ENCODE assay signal across 8 cellular contexts in genomic region chr6:30597315-30598144, GRCh38. TPM values are rescaled to one million over a fixed set of nuclear protein-coding genes. Genes with fewer than 3 reads are reported as not detected.
DNase-seq lines count a peak whose midpoint lies in the region; ATAC-seq and TF ChIP-seq lines count a peak whose summit lies in the region.
"Not testable (repeated sequence)": the region's sequence is repeated elsewhere in the genome, so short reads cannot be mapped to it uniquely, and the experiment has no call there.

No MANE protein-coding gene starts in this region.

- peak; percentile 83 for TF ChIP-seq CTCF in Loucy (conservative IDR thresholded peaks at IDR 0.05; ENCODE audit: low read length)
- TF ChIP-seq CTCF in Peyer's patch (IDR thresholded peaks at IDR 0.05) = peak; percentile 47 to 88 (median 84)
- TF ChIP-seq CTCF in left lung (IDR thresholded peaks at IDR 0.05) = peak; percentile 78 to 83

- not testable (repeated sequence) for H3K79me2 ChIP-seq in Loucy (ENCODE audit: insufficient read depth, low read length)

- H3K4me3 ChIP-seq in Loucy (ENCODE audit: low read length, poor library complexity, severe bottlenecking); Peyer's patch; left lung: not testable (repeated sequence)

- not testable (repeated sequence) for H3F3A ChIP-seq in Loucy (ENCODE audit: low read depth)

- H3K9me2 ChIP-seq in Loucy (replicated peaks; ENCODE audit: low read depth, low read length) = not testable (repeated sequence)

- not testable (repeated sequence) for H3K9ac ChIP-seq in Loucy (ENCODE audit: low read depth, low read length, poor library complexity, severe bottlenecking)

- DNase-seq in AG08395 (ENCODE audit: low spot score) (peak; percentile 83), Peyer's patch (peak; percentile 69 to 94 (median 89)), left lung (peak in 1 of 2 donors; percentile 62)
- peak; percentile 63 for DNase-seq in activated CD8-positive, alpha-beta memory T cell treated with anti-CD3 and anti-CD28 coated beads, Interleukin-2, amount 50 U/mL, for 24 hours (ENCODE audit: extremely low read depth)
- peak; percentile 78 for DNase-seq in effector CD4-positive, alpha-beta T cell
- DNase-seq in stimulated activated CD4-positive, alpha-beta T cell treated with anti-CD3 and anti-CD28 coated beads, Interleukin-1b, Interleukin-23, amount 100 ng/mL, for 24 hours (ENCODE audit: low read depth in 4 of 4, low spot score in 1 of 4) = peak; percentile 61 to 74 (median 70)

- TF ChIP-seq POLR2A in Peyer's patch (IDR thresholded peaks at IDR 0.05) = not testable (repeated sequence)

- peaks cover 27% of the 10 kb centered on the region; the same call in 1 of the 2 replicates for H3K36me3 ChIP-seq in Loucy (ENCODE audit: insufficient read depth, low read length)
- peaks cover 0 to 40% (median 0%) of the 10 kb centered on the region in 3 donors for H3K36me3 ChIP-seq in Peyer's patch
- H3K36me3 ChIP-seq in left lung = peaks cover 0 to 71% of the 10 kb centered on the region in 2 donors

- H3K27me3 ChIP-seq in Loucy (ENCODE audit: insufficient read depth, low read length, poor library complexity, severe bottlenecking); Peyer's patch; left lung: not testable (repeated sequence)

- ATAC-seq in GM18861 (IDR thresholded peaks at IDR 0.05; ENCODE audit: unreplicated experiment) (peak; percentile 39), left lung (peak; percentile 90)

- not testable (repeated sequence) for H3K27ac ChIP-seq in Peyer's patch, left lung

- not testable (repeated sequence) for H3K4me2 ChIP-seq in Loucy (ENCODE audit: low read depth, low read length, poor library complexity, severe bottlenecking)

- H4K20me1 ChIP-seq in Loucy (ENCODE audit: insufficient read depth, low read length, poor library complexity, severe bottlenecking) = not testable (repeated sequence)

- H2AFZ ChIP-seq in Loucy (ENCODE audit: low read length) = not testable (repeated sequence)

- intact Hi-C loops in left lung (cut with DNase I) = not testable (repeated sequence)

- H3K9me3 ChIP-seq in Loucy (ENCODE audit: insufficient read depth, low read depth, low read length); Peyer's patch; left lung: not testable (repeated sequence)

- not testable (repeated sequence) for H3K4me1 ChIP-seq in Loucy (ENCODE audit: insufficient read depth, low read length, poor library complexity, severe bottlenecking); Peyer's patch; left lung

RNA-seq across cellular contexts. Expression of gene PPP1R10, which starts 19.5 kb away (rescaled TPM):
- total RNA-seq in Peyer's patch (10 to 100 TPM; 47.6 to 74.0 (median 61.3) TPM), left lung (10 to 100 TPM; 44.9 to 71.1 TPM)

RNA-seq across cellular contexts. Expression of gene MRPS18B, which starts 20.1 kb away (rescaled TPM):
- 10 to 100 TPM; 35.3 to 59.8 (median 42.5) TPM for total RNA-seq in Peyer's patch
- total RNA-seq in left lung = 10 to 100 TPM; 36.6 to 54.7 TPM

RNA-seq across cellular contexts. Expression of gene ABCF1, which starts 26.3 kb away (rescaled TPM):
- total RNA-seq in Peyer's patch (100 to 1,000 TPM in 1 of 4 donors, 10 to 100 TPM in 3; 38.6 to 328 (median 45.2) TPM), left lung (10 to 100 TPM; 37.9 to 47.6 TPM)

RNA-seq across cellular contexts. Expression of gene ATAT1, which starts 29.1 kb away (rescaled TPM):
- total RNA-seq in Peyer's patch (10 to 100 TPM in 2 of 4 donors, 1 to 10 TPM in 2; 8.2 to 25.2 (median 15.1) TPM), left lung (10 to 100 TPM in 1 of 2 donors, 1 to 10 TPM in 1; 8.6 to 10.6 TPM)

RNA-seq across cellular contexts. Expression of gene PRR3, which starts 40.4 kb away (rescaled TPM):
- total RNA-seq in Peyer's patch = 1 to 10 TPM; 1.7 to 9.0 (median 4.8) TPM
- total RNA-seq in left lung = 10 to 100 TPM in 1 of 2 donors, 1 to 10 TPM in 1; 5.7 to 10.1 TPM
